ENCODE assay signal across 20 cellular contexts in genomic region chr4:26227827-26228226, GRCh38.
DNase-seq lines count a peak whose midpoint lies in the region; ATAC-seq and TF ChIP-seq lines count a peak whose summit lies in the region.
"Had no signal": no experiment of that assay in that cellular context is flagged by ENCODE, and none has a peak within 500 bp of the region (broad histone marks: within the 10 kb centered on the region; RNA-seq: fewer than 3 reads in every experiment).

No MANE protein-coding gene starts in this region.

- ATAC-seq in HG03457 (IDR thresholded peaks at IDR 0.05; ENCODE audit: unreplicated experiment) (no peak), GM21528 (IDR thresholded peaks at IDR 0.05; ENCODE audit: low FRiP score, unreplicated experiment) (no peak)
- ATAC-seq: A549, HCT116 had no signal

- DNase-seq in NCI-H146 (lab: John Stamatoyannopoulos, UW): peak; percentile 67
- peak; percentile 90 for DNase-seq in SK-N-DZ (ENCODE audit: low spot score)
- DNase-seq in left kidney (ENCODE audit: low read depth, low spot score): peak; percentile 61
- DNase-seq in kidney tubule cell (ENCODE audit: low spot score): no peak
- no peak for DNase-seq in NK-92 (lab: John Stamatoyannopoulos, UW; ENCODE audit: unreplicated experiment)
- DNase-seq: DMS79 treated with DMSO at 0.1 percent for 48 hours, GM23248, MM.1S, NCI-H1092, NCI-H1694 treated with DMSO at 0.1 percent for 48 hours, NCI-H2171 treated with DMSO at 0.1 percent for 48 hours, NCI-H82, PC-9 had no signal

- H3K27ac ChIP-seq in C4-2B: peak overlapping the region; percentile 3; the same call in 1 of the 2 replicates
- H3K27ac ChIP-seq: A549; BLaER1 treated with 17β-estradiol and CSF1 and Interleukin-3, amounts not matched to agents 10 nM and 100 nM; GM23248; PC-9; RWPE1 had no signal

- TF ChIP-seq CTCF in C4-2B (conservative IDR thresholded peaks at IDR 0.05): no peak

Comparison
In these comparisons a context has a peak if more than half of its experiments do, and no peak if none do; other contexts are left out.
1. DNase-seq: peak in NCI-H146 (single experiment), SK-N-DZ (single experiment) and left kidney (single experiment); none in kidney tubule cell (single experiment) and NK-92 (single experiment).